In genomic region chr1:51516639-51517158, GRCh38 we compare ENCODE assay signal across 9 cellular contexts. TPM values are rescaled to one million over a fixed set of nuclear protein-coding genes. Genes with fewer than 3 reads are reported as not detected.
DNase-seq lines count a peak whose midpoint lies in the region; ATAC-seq and TF ChIP-seq lines count a peak whose summit lies in the region.
"Had no signal": no experiment of that assay in that cellular context is flagged by ENCODE, and none has a peak within 500 bp of the region (broad histone marks: within the 10 kb centered on the region; RNA-seq: fewer than 3 reads in every experiment).

No MANE protein-coding gene starts in this region.

- no peaks in the 10 kb centered on the region for H3K9me3 Mint-ChIP-seq in activated T-cell treated with anti-CD3 and anti-CD28 coated beads, Interleukin-2, amount 50 U/mL, for 4 hours
- H3K9me3 Mint-ChIP-seq in activated T-helper 2 cell treated with anti-CD3 and anti-CD28 coated beads, Interferon-gamma antibody, Interleukin-2, Interleukin-4, amounts not matched to agents 10 μg/mL and 5 μg/mL and 100 μg/mL, durations not matched to agents 14 hours and 24 hours and 36 hours: no peaks in the 10 kb centered on the region

- no peak for ATAC-seq in activated T-cell treated with anti-CD3 and anti-CD28 coated beads, Interleukin-2, amount 50 U/mL, for 4 hours
- no peak for ATAC-seq in HG02678 (IDR thresholded peaks at IDR 0.05; ENCODE audit: unreplicated experiment)

- intact Hi-C loops in activated T-helper 2 cell treated with anti-CD3 and anti-CD28 coated beads, Interferon-gamma antibody, Interleukin-2, Interleukin-4, amounts not matched to agents 10 μg/mL and 5 μg/mL and 100 μg/mL, durations not matched to agents 14 hours and 24 hours and 36 hours (cut with micrococcal nuclease): loop anchor here (10.0 kb wide), 1 partner anchor 552 kb away; the partner anchor contains the start of gene FAF1
- intact Hi-C loops in thyroid gland (cut with DNase I): no loop called here

- 38 to 39% methylated on average over 2 of the region's 2 CpGs for WGBS in thyroid gland, 2 donors

- H3K36me3 ChIP-seq in thyroid gland: no peaks in the 10 kb centered on the region

- H3K36me3 Mint-ChIP-seq in activated T-cell treated with anti-CD3 and anti-CD28 coated beads, Interleukin-2, amount 50 U/mL, for 4 hours (ENCODE audit: insufficient read depth): no peaks in the 10 kb centered on the region
- H3K36me3 Mint-ChIP-seq in activated T-helper 2 cell treated with anti-CD3 and anti-CD28 coated beads, Interferon-gamma antibody, Interleukin-2, Interleukin-4, amounts not matched to agents 10 μg/mL and 5 μg/mL and 100 μg/mL, durations not matched to agents 14 hours and 24 hours and 36 hours (ENCODE audit: low read depth): peaks cover 8% of the 10 kb centered on the region

- peaks cover 45 to 52% of the 10 kb centered on the region in 2 donors for H3K4me1 ChIP-seq in thyroid gland

- no peaks in the 10 kb centered on the region for H3K27me3 Mint-ChIP-seq in activated T-cell treated with anti-CD3 and anti-CD28 coated beads, Interleukin-2, amount 50 U/mL, for 4 hours (ENCODE audit: low read depth)
- H3K27me3 Mint-ChIP-seq in activated T-helper 2 cell treated with anti-CD3 and anti-CD28 coated beads, Interferon-gamma antibody, Interleukin-2, Interleukin-4, amounts not matched to agents 10 μg/mL and 5 μg/mL and 100 μg/mL, durations not matched to agents 14 hours and 24 hours and 36 hours (ENCODE audit: low read depth): no peaks in the 10 kb centered on the region

- peak overlapping the region; percentile 13 to 88 (median 28) for H3K27ac ChIP-seq in thyroid gland

- TF ChIP-seq CTCF in thyroid gland (IDR thresholded peaks at IDR 0.05): no peak

- no peak for TF ChIP-seq POLR2A in thyroid gland (IDR thresholded peaks at IDR 0.05)

- DNase-seq in activated T-cell treated with anti-CD3 and anti-CD28 coated beads, Interleukin-2, amount 50 U/mL, for 4 hours: no peak
- no peak for DNase-seq in activated T-cell treated with anti-CD3 and anti-CD28 coated beads, Interleukin-2, amount 50 U/mL, for 1 hour
- DNase-seq in activated T-helper 2 cell treated with anti-CD3 and anti-CD28 coated beads, Interferon-gamma antibody, Interleukin-2, Interleukin-4, amounts not matched to agents 10 μg/mL and 5 μg/mL and 100 μg/mL, durations not matched to agents 14 hours and 24 hours and 36 hours (ENCODE audit: low spot score): no peak
- DNase-seq in iris pigment epithelial cell (ENCODE audit: low read depth) (peak; percentile 29), thyroid gland (no peak), NCI-H1436 treated with DMSO at 0.1 percent for 48 hours (lab: John Stamatoyannopoulos, UW) (no peak)
- DNase-seq in stimulated activated CD4-positive, alpha-beta T cell treated with anti-CD3 and anti-CD28 coated beads, Interleukin-4, amount 100 ng/mL, for 1 hour: no peak
- DNase-seq: stimulated activated CD8-positive, alpha-beta memory T cell treated with anti-CD3 and anti-CD28 coated beads, Interleukin-4, amount 100 ng/mL, for 48 hours had no signal

- no peaks in the 10 kb centered on the region for H3K9me3 ChIP-seq in thyroid gland

- H3K27ac Mint-ChIP-seq in activated T-helper 2 cell treated with anti-CD3 and anti-CD28 coated beads, Interferon-gamma antibody, Interleukin-2, Interleukin-4, amounts not matched to agents 10 μg/mL and 5 μg/mL and 100 μg/mL, durations not matched to agents 14 hours and 24 hours and 36 hours: no peak overlapping the region

- peaks cover 74% of the 10 kb centered on the region for H3K4me1 Mint-ChIP-seq in activated T-cell treated with anti-CD3 and anti-CD28 coated beads, Interleukin-2, amount 50 U/mL, for 4 hours (ENCODE audit: low read depth)
- peaks cover 63% of the 10 kb centered on the region for H3K4me1 Mint-ChIP-seq in activated T-helper 2 cell treated with anti-CD3 and anti-CD28 coated beads, Interferon-gamma antibody, Interleukin-2, Interleukin-4, amounts not matched to agents 10 μg/mL and 5 μg/mL and 100 μg/mL, durations not matched to agents 14 hours and 24 hours and 36 hours (ENCODE audit: low read depth)

- H3K4me3 ChIP-seq in thyroid gland (replicated peaks in 1 of 3): no peak overlapping the region

- H3K4me3 Mint-ChIP-seq in activated T-cell treated with anti-CD3 and anti-CD28 coated beads, Interleukin-2, amount 50 U/mL, for 4 hours: peak overlapping the region; percentile 96
- H3K4me3 Mint-ChIP-seq in activated T-helper 2 cell treated with anti-CD3 and anti-CD28 coated beads, Interferon-gamma antibody, Interleukin-2, Interleukin-4, amounts not matched to agents 10 μg/mL and 5 μg/mL and 100 μg/mL, durations not matched to agents 14 hours and 24 hours and 36 hours (ENCODE audit: low read depth): peak overlapping the region; percentile 42

- H3K27me3 ChIP-seq in thyroid gland: no peaks in the 10 kb centered on the region

RNA-seq across cellular contexts. Expression of gene EPS15, which starts 2.4 kb away (rescaled TPM):
- total RNA-seq in activated T-cell treated with anti-CD3 and anti-CD28 coated beads, Interleukin-2, amount 50 U/mL, for 4 hours: 10 to 100 TPM; 39.7 to 51.8 (median 51.4) TPM
- total RNA-seq in activated T-helper 2 cell treated with anti-CD3 and anti-CD28 coated beads, Interferon-gamma antibody, Interleukin-2, Interleukin-4, amounts not matched to agents 10 μg/mL and 5 μg/mL and 100 μg/mL, durations not matched to agents 14 hours and 24 hours and 36 hours: 50.1 and 54.1 TPM in 2 replicates
- 100 to 1,000 TPM in 3 of 4 donors, 10 to 100 TPM in 1; 88.0 to 128 (median 102) TPM for total RNA-seq in thyroid gland
